Comparison of ENCODE assay signal across 8 cellular contexts in genomic region chr19:57849666-57850473, GRCh38. TPM values are rescaled to one million over a fixed set of nuclear protein-coding genes. Genes with fewer than 3 reads are reported as not detected.
A peak's percentile ranks its signal among the peaks of the same experiment; 100 is the strongest.
DNase-seq lines count a peak whose midpoint lies in the region; ATAC-seq and TF ChIP-seq lines count a peak whose summit lies in the region.
"Not testable (repeated sequence)": the region's sequence is repeated elsewhere in the genome, so short reads cannot be mapped to it uniquely, and the experiment has no call there.

ZNF587 (plus strand) TSS chr19:57849859; CDS start chr19:57850039, 180 bp downstream.

- DNase-seq in GM10248 (ENCODE audit: extremely low spot score) (peak; percentile 81), NCI-H1092 treated with DMSO at 0.1 percent for 48 hours (lab: John Stamatoyannopoulos, UW) (peak; percentile 61), SW480 (ENCODE audit: low spot score) (peak; percentile 89), cardiac septum (ENCODE audit: low spot score) (peak; percentile 86), thyroid gland (peak; percentile 70 to 78)
- DNase-seq in activated naive CD8-positive, alpha-beta T cell treated with anti-CD3 and anti-CD28 coated beads, Interleukin-2, amount 10 ng/mL, durations not matched to agents 7 days and 5 days = peak; percentile 74

- H3K36me3 Mint-ChIP-seq in activated naive CD8-positive, alpha-beta T cell treated with anti-CD3 and anti-CD28 coated beads, Interleukin-2, amount 10 ng/mL, durations not matched to agents 7 days and 5 days = peaks cover 49% of the 10 kb centered on the region

- intact Hi-C loops in cardiac septum (cut with DNase I); thyroid gland (cut with DNase I): not testable (repeated sequence)

- POLR2A ChIA-PET in GM10248 (lab: Yijun Ruan, JAX) = not testable (repeated sequence)
- POLR2A ChIA-PET in activated naive CD8-positive, alpha-beta T cell treated with anti-CD3 and anti-CD28 coated beads, Interleukin-2, amount 10 ng/mL, durations not matched to agents 7 days and 5 days (lab: Charles Lee) = interaction anchor here (1.0 to 2.9 kb wide), 6 partner anchors 12 to 103 kb away, joined by 3 to 13 read pairs (median 3); partner anchors contain the start of genes ZNF417 and ZNF552

- H3K79me2 ChIP-seq in parathyroid adenoma = peaks cover 22% of the 10 kb centered on the region

- peak within 1 kb of the TSS; percentile 59 for H2AFZ ChIP-seq in parathyroid adenoma

- peak in 1 of 2 donors; percentile 40 for TF ChIP-seq POLR2A in thyroid gland (IDR thresholded peaks at IDR 0.05)

- H3K4me3 ChIP-seq in parathyroid adenoma (ENCODE audit: low read depth, low read length) (peak within 1 kb of the TSS; percentile 69), thyroid gland (replicated peaks in 1 of 3) (peak within 1 kb of the TSS; percentile 12 to 90 (median 71))

- 0% methylated on average over 21 to 26 of the region's 42 CpGs for WGBS in thyroid gland, 2 donors

- peak within 1 kb of the TSS; percentile 86 for H3K27ac Mint-ChIP-seq in activated naive CD8-positive, alpha-beta T cell treated with anti-CD3 and anti-CD28 coated beads, Interleukin-2, amount 10 ng/mL, durations not matched to agents 7 days and 5 days

- H3K9me3 Mint-ChIP-seq in activated naive CD8-positive, alpha-beta T cell treated with anti-CD3 and anti-CD28 coated beads, Interleukin-2, amount 10 ng/mL, durations not matched to agents 7 days and 5 days = not testable (repeated sequence)

- peak within 1 kb of the TSS; percentile 65 for H3K27ac ChIP-seq in parathyroid adenoma
- peak within 1 kb of the TSS; percentile 33 to 49 (median 35) for H3K27ac ChIP-seq in thyroid gland

- not testable (repeated sequence) for H3K27me3 ChIP-seq in parathyroid adenoma (ENCODE audit: control insufficient read depth, insufficient read depth, low read length); thyroid gland

- H3K9ac ChIP-seq in parathyroid adenoma = not testable (repeated sequence)

- peaks cover 28% of the 10 kb centered on the region for H3K4me1 Mint-ChIP-seq in activated naive CD8-positive, alpha-beta T cell treated with anti-CD3 and anti-CD28 coated beads, Interleukin-2, amount 10 ng/mL, durations not matched to agents 7 days and 5 days

- not testable (repeated sequence) for H3K4me1 ChIP-seq in parathyroid adenoma
- peaks cover 14 to 15% of the 10 kb centered on the region in 2 donors for H3K4me1 ChIP-seq in thyroid gland

- not testable (repeated sequence) for H3K9me3 ChIP-seq in parathyroid adenoma (ENCODE audit: control insufficient read depth, low read length); thyroid gland

- peak within 1 kb of the TSS; percentile 94 for H3K4me2 ChIP-seq in parathyroid adenoma (ENCODE audit: low read length)

- CTCF ChIA-PET in GM10248 (lab: Yijun Ruan, JAX) = interaction anchor here (1.5 kb wide), 1 partner anchor 49 kb away, joined by 3 read pairs; no protein-coding TSS in a partner anchor

- not testable (repeated sequence) for H3K36me3 ChIP-seq in parathyroid adenoma (ENCODE audit: control insufficient read depth, insufficient read depth, low read length); thyroid gland

- not testable (repeated sequence) for H3K27me3 Mint-ChIP-seq in activated naive CD8-positive, alpha-beta T cell treated with anti-CD3 and anti-CD28 coated beads, Interleukin-2, amount 10 ng/mL, durations not matched to agents 7 days and 5 days

- H3K4me3 Mint-ChIP-seq in activated naive CD8-positive, alpha-beta T cell treated with anti-CD3 and anti-CD28 coated beads, Interleukin-2, amount 10 ng/mL, durations not matched to agents 7 days and 5 days = peak within 1 kb of the TSS; percentile 89

- not testable (repeated sequence) for TF ChIP-seq CTCF in GM10248 (IDR thresholded peaks at IDR 0.05; ENCODE audit: control extremely low read depth, extremely low read depth, low read depth, missing control alignments); parathyroid adenoma (IDR thresholded peaks at IDR 0.05); thyroid gland (IDR thresholded peaks at IDR 0.05)

- ATAC-seq in HG02610 (IDR thresholded peaks at IDR 0.05; ENCODE audit: unreplicated experiment) = peak; percentile 97
- ATAC-seq in activated naive CD8-positive, alpha-beta T cell treated with anti-CD3 and anti-CD28 coated beads, Interleukin-2, amount 10 ng/mL, durations not matched to agents 7 days and 5 days (ENCODE audit: low read depth) = peak; percentile 97

RNA-seq across cellular contexts. Expression of gene ZNF587, which starts in this region (rescaled TPM):
- total RNA-seq in activated naive CD8-positive, alpha-beta T cell treated with anti-CD3 and anti-CD28 coated beads, Interleukin-2, amount 10 ng/mL, durations not matched to agents 7 days and 5 days = 10 to 100 TPM; 46.6 to 52.7 TPM
- total RNA-seq in cardiac septum (23.8 TPM), thyroid gland (10 to 100 TPM; 15.9 to 36.5 (median 24.4) TPM)

Comparison
In these comparisons a context has a peak if more than half of its experiments do, and no peak if none do; other contexts are left out.
1. Peak in every context shown above with its lines: DNase-seq, ATAC-seq, H3K4me3 ChIP-seq and H3K27ac ChIP-seq.